Comparison of ENCODE assay signal across 8 cellular contexts in genomic region chr20:63956664-63957003, GRCh38. TPM values are rescaled to one million over a fixed set of nuclear protein-coding genes. Genes with fewer than 3 reads are reported as not detected.
A peak's percentile ranks its signal among the peaks of the same experiment; 100 is the strongest.
DNase-seq lines count a peak whose midpoint lies in the region; ATAC-seq and TF ChIP-seq lines count a peak whose summit lies in the region.

No MANE protein-coding gene starts in this region.

- intact Hi-C loops in Right ventricle myocardium inferior (cut with DNase I) = no loop called here

- no peak for TF ChIP-seq POLR2A in Peyer's patch (IDR thresholded peaks at IDR 0.05)

- peak overlapping the region; percentile 51 to 63 for H3K27ac ChIP-seq in right atrium auricular region
- peak overlapping the region; percentile 61 to 94 (median 82) for H3K27ac ChIP-seq in Peyer's patch

- no peak for TF ChIP-seq CTCF in right atrium auricular region (IDR thresholded peaks at IDR 0.05)
- TF ChIP-seq CTCF in Peyer's patch (IDR thresholded peaks at IDR 0.05) = no peak
- TF ChIP-seq CTCF in fibroblast of pulmonary artery (IDR thresholded peaks at IDR 0.05; ENCODE audit: low read length, missing control alignments) = no peak

- H3K4me3 ChIP-seq in right atrium auricular region = peak overlapping the region; percentile 91 to 98
- H3K4me3 ChIP-seq in Peyer's patch = peak overlapping the region; percentile 66 to 100 (median 92)
- H3K4me3 ChIP-seq in fibroblast of pulmonary artery (replicated peaks; ENCODE audit: low read depth, low read length) = peak overlapping the region; percentile 55
- H3K4me3 ChIP-seq in skeletal muscle satellite cell (ENCODE audit: low read length) = peak overlapping the region; percentile 71

- H3K9ac ChIP-seq in skeletal muscle satellite cell (ENCODE audit: low read depth, low read length) = peak overlapping the region; percentile 54

- DNase-seq in right atrium auricular region (ENCODE audit: low spot score) (no peak), Right ventricle myocardium inferior (ENCODE audit: missing footprints) (no peak), Peyer's patch (no peak), fibroblast of pulmonary artery (ENCODE audit: low read depth) (no peak), GM19240 (ENCODE audit: insufficient read length, low spot score) (no peak), GF-D8 (lab: John Stamatoyannopoulos, UW) (no peak), DMS53 treated with DMSO at 0.1 percent for 48 hours (lab: John Stamatoyannopoulos, UW; ENCODE audit: unreplicated experiment) (no peak)

- H3K9me3 ChIP-seq in right atrium auricular region (no peaks in the 10 kb centered on the region), Peyer's patch (no peaks in the 10 kb centered on the region), skeletal muscle satellite cell (replicated peaks; ENCODE audit: low read length) (no peaks in the 10 kb centered on the region)

- H3K4me1 ChIP-seq in right atrium auricular region = peaks cover 0 to 55% of the 10 kb centered on the region in 2 donors
- peaks cover 15 to 60% (median 29%) of the 10 kb centered on the region in 4 donors for H3K4me1 ChIP-seq in Peyer's patch
- H3K4me1 ChIP-seq in skeletal muscle satellite cell (ENCODE audit: control insufficient read depth, insufficient read depth, low read length) = peaks cover 36% of the 10 kb centered on the region

- H3K4me2 ChIP-seq in skeletal muscle satellite cell (ENCODE audit: low read length) = peak overlapping the region; percentile 77

- ATAC-seq in Right ventricle myocardium inferior = no peak

- H3K27me3 ChIP-seq in right atrium auricular region (no peaks in the 10 kb centered on the region), Peyer's patch (no peaks in the 10 kb centered on the region), skeletal muscle satellite cell (ENCODE audit: control insufficient read depth, insufficient read depth, low read length) (no peaks in the 10 kb centered on the region)

- peaks cover 10% of the 10 kb centered on the region for H3K36me3 ChIP-seq in right atrium auricular region
- H3K36me3 ChIP-seq in Peyer's patch = peaks cover 0 to 4% (median 0%) of the 10 kb centered on the region in 3 donors
- peaks cover 15% of the 10 kb centered on the region for H3K36me3 ChIP-seq in skeletal muscle satellite cell (ENCODE audit: insufficient read depth, low read length)

RNA-seq across cellular contexts. Expression of gene UCKL1, which starts 0.4 kb away (rescaled TPM):
- total RNA-seq in right atrium auricular region (10 to 100 TPM; 25.9 to 27.6 TPM), Right ventricle myocardium inferior (52.0 TPM), Peyer's patch (100 to 1,000 TPM in 3 of 4 donors, 10 to 100 TPM in 1; 70.4 to 189 (median 136) TPM)
- total RNA-seq in skeletal muscle satellite cell (2012; rRNA removed) = 16.5 and 16.6 TPM in 2 replicates

RNA-seq across cellular contexts. Expression of gene ZNF512B, which starts 13.1 kb away (rescaled TPM):
- total RNA-seq in right atrium auricular region = 1 to 10 TPM; 7.0 to 8.3 TPM
- 12.2 TPM for total RNA-seq in Right ventricle myocardium inferior
- total RNA-seq in Peyer's patch = 1 to 10 TPM; 5.8 to 7.4 (median 6.4) TPM
- 7.1 and 9.6 TPM in 2 replicates for total RNA-seq in skeletal muscle satellite cell (2012; rRNA removed)

RNA-seq across cellular contexts. Expression of gene SAMD10, which starts 22.8 kb away (rescaled TPM):
- 1 to 10 TPM; 3.1 to 3.7 TPM for total RNA-seq in right atrium auricular region
- 5.7 TPM for total RNA-seq in Right ventricle myocardium inferior
- 10 to 100 TPM in 3 of 4 donors, 1 to 10 TPM in 1; 1.7 to 14.3 (median 11.1) TPM for total RNA-seq in Peyer's patch
- total RNA-seq in skeletal muscle satellite cell (2012; rRNA removed) = 0.76 and 1.5 TPM in 2 replicates

RNA-seq across cellular contexts. Expression of gene PRPF6, which starts 24.3 kb away (rescaled TPM):
- total RNA-seq in right atrium auricular region (10 to 100 TPM; 32.9 to 43.6 TPM), Right ventricle myocardium inferior (46.4 TPM), Peyer's patch (10 to 100 TPM; 49.6 to 95.7 (median 64.2) TPM)
- 52.7 and 54.6 TPM in 2 replicates for total RNA-seq in skeletal muscle satellite cell (2012; rRNA removed)
